ENCODE assay signal across 8 cellular contexts in the genomic region with DNA sequence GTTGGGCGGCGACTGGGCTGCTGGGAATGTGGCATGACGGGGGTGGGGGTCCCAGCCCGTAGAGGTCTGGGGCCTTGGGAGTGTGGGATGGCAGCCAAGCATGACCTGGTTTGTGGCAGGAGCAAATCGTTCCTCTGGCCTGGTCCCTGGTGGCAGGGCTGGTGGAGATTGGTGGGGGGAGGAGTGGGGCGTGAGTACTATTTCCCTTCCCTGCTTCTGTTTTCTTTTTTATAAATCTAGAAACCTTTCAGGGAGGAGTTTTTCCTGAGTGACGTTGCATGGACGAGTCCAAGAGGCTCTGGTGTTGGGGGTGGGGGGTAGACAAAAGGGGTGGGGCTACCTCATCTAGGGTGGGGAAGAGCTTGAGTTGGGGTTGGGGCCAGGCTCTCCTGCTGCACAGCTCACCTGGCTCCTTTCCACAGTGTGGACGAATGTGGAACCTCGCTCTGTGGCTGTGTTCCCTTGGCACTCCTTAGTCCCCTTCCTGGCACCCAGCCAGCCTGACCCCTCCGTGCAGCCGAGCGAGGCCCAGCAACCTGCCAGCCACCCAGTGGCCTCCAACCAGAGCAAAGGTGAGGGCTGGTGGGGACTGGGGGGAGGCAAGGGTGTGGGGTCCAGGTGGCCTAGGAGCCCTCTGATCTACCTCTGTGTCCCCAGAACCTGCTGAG. TPM values are rescaled to one million over a fixed set of nuclear protein-coding genes. Genes with fewer than 3 reads are reported as not detected.
DNase-seq lines count a peak whose midpoint lies in the region; ATAC-seq and TF ChIP-seq lines count a peak whose summit lies in the region.

No MANE protein-coding gene starts in this region.

- peaks cover 17% of the 10 kb centered on the region for H3K4me1 Mint-ChIP-seq in activated CD8-positive, alpha-beta memory T cell treated with anti-CD3 and anti-CD28 coated beads, Interleukin-2, amount 10 ng/mL, durations not matched to agents 7 days and 5 days

- no peaks in the 10 kb centered on the region for H4K20me1 ChIP-seq in PC-3 (ENCODE audit: low read length)

- no peak for ATAC-seq in activated CD8-positive, alpha-beta memory T cell treated with anti-CD3 and anti-CD28 coated beads, Interleukin-2, amount 10 ng/mL, durations not matched to agents 7 days and 5 days
- ATAC-seq in left lung: no peak
- no peak for ATAC-seq in HG03039 (IDR thresholded peaks at IDR 0.05; ENCODE audit: unreplicated experiment)
- no peak for ATAC-seq in PC-3
- ATAC-seq in HG02759 (IDR thresholded peaks at IDR 0.05; ENCODE audit: unreplicated experiment): no peak

- H3K79me2 ChIP-seq in PC-3 (ENCODE audit: low read length): no peaks in the 10 kb centered on the region

- no peaks in the 10 kb centered on the region for H3K9me3 Mint-ChIP-seq in activated CD8-positive, alpha-beta memory T cell treated with anti-CD3 and anti-CD28 coated beads, Interleukin-2, amount 10 ng/mL, durations not matched to agents 7 days and 5 days (ENCODE audit: low read depth)

- POLR2A ChIA-PET in PC-3 (lab: Charles Lee; ENCODE audit: unreplicated experiment): no interaction called here

- H3K36me3 Mint-ChIP-seq in activated CD8-positive, alpha-beta memory T cell treated with anti-CD3 and anti-CD28 coated beads, Interleukin-2, amount 10 ng/mL, durations not matched to agents 7 days and 5 days: peaks cover 6% of the 10 kb centered on the region

- H3K27me3 ChIP-seq in left lung (no peaks in the 10 kb centered on the region), thyroid gland (no peaks in the 10 kb centered on the region), PC-3 (ENCODE audit: low read length) (no peaks in the 10 kb centered on the region)

- no peak overlapping the region for H2AFZ ChIP-seq in PC-3 (ENCODE audit: low read length)

- BruUV-seq in PC-3 (replicated peaks; lab: Mats Ljungman, UMichigan): no TSS peak

- CTCF ChIA-PET in activated CD8-positive, alpha-beta memory T cell treated with anti-CD3 and anti-CD28 coated beads, Interleukin-2, amount 10 ng/mL, durations not matched to agents 7 days and 5 days (lab: Charles Lee): interaction anchor here (1.5 kb wide), 1 partner anchor 154 kb away, joined by 4 read pairs; no protein-coding TSS in a partner anchor
- CTCF ChIA-PET in PC-3 (lab: Charles Lee): no interaction called here

- intact Hi-C loops in left lung (cut with DNase I): loop anchor here in 1 of 2 donors (5.0 kb wide), 1 partner anchor 34 kb away; no protein-coding TSS in a partner anchor
- intact Hi-C loops in thyroid gland (cut with DNase I): no loop called here
- intact Hi-C loops in PC-3 (cut with micrococcal nuclease): no loop called here

- TF ChIP-seq CTCF in left lung (IDR thresholded peaks at IDR 0.05): no peak
- TF ChIP-seq CTCF in thyroid gland (IDR thresholded peaks at IDR 0.05): peak in 2 of 6 experiments; percentile 15 to 25
- TF ChIP-seq CTCF in PC-3 (conservative IDR thresholded peaks at IDR 0.05; ENCODE audit: low read depth, low read length): no peak

- DNase-seq in activated CD8-positive, alpha-beta memory T cell treated with anti-CD3 and anti-CD28 coated beads, Interleukin-2, amount 10 ng/mL, durations not matched to agents 7 days and 5 days: no peak
- no peak for DNase-seq in activated CD8-positive, alpha-beta memory T cell treated with anti-CD3 and anti-CD28 coated beads for 24 hours
- DNase-seq in amniotic epithelial cell (ENCODE audit: low read depth): peak; percentile 46
- DNase-seq in left lung: no peak
- DNase-seq in thyroid gland: peak; percentile 84 to 90
- DNase-seq in PC-3: no peak

- H3K4me1 ChIP-seq in left lung (peaks cover 34 to 44% of the 10 kb centered on the region in 2 donors), thyroid gland (peaks cover 44 to 45% of the 10 kb centered on the region in 2 donors), PC-3 (ENCODE audit: insufficient read depth, low read length) (no peaks in the 10 kb centered on the region)

- peak overlapping the region; percentile 44 for H3K27ac Mint-ChIP-seq in activated CD8-positive, alpha-beta memory T cell treated with anti-CD3 and anti-CD28 coated beads, Interleukin-2, amount 10 ng/mL, durations not matched to agents 7 days and 5 days

- peak in 1 of 2 donors; percentile 57 for TF ChIP-seq POLR2A in thyroid gland (IDR thresholded peaks at IDR 0.05)

- H3K36me3 ChIP-seq in left lung: peaks cover 0 to 48% of the 10 kb centered on the region in 2 donors
- peaks cover 43 to 45% of the 10 kb centered on the region in 2 donors for H3K36me3 ChIP-seq in thyroid gland
- H3K36me3 ChIP-seq in PC-3 (ENCODE audit: low read depth, low read length): no peaks in the 10 kb centered on the region

- WGBS in thyroid gland, 2 donors: 7 to 20% methylated on average over 7 to 13 of the region's 13 CpGs

- H3K27ac ChIP-seq in left lung (peak overlapping the region; percentile 26 to 77), thyroid gland (peak overlapping the region; percentile 70 to 89 (median 86)), PC-3 (ENCODE audit: low read length) (no peak overlapping the region)

- no peaks in the 10 kb centered on the region for H3K9me3 ChIP-seq in left lung
- no peaks in the 10 kb centered on the region for H3K9me3 ChIP-seq in thyroid gland
- no peaks in the 10 kb centered on the region for H3K9me3 ChIP-seq in PC-3 (ENCODE audit: low read length)

- no peaks in the 10 kb centered on the region for H3F3A ChIP-seq in PC-3 (ENCODE audit: low read length, unreplicated experiment)

- H3K9me2 ChIP-seq in PC-3 (replicated peaks; ENCODE audit: low read length): no peaks in the 10 kb centered on the region

- H3K9ac ChIP-seq in PC-3 (ENCODE audit: low read length): no peak overlapping the region

- H3K4me3 ChIP-seq in left lung: peak overlapping the region in 1 of 2 donors; percentile 62
- H3K4me3 ChIP-seq in thyroid gland (replicated peaks in 1 of 3): peak overlapping the region in 1 of 3 donors; percentile 14
- H3K4me3 ChIP-seq in PC-3 (ENCODE audit: low read length): no peak overlapping the region

- no peak overlapping the region for H3K4me3 Mint-ChIP-seq in activated CD8-positive, alpha-beta memory T cell treated with anti-CD3 and anti-CD28 coated beads, Interleukin-2, amount 10 ng/mL, durations not matched to agents 7 days and 5 days

- H3K27me3 Mint-ChIP-seq in activated CD8-positive, alpha-beta memory T cell treated with anti-CD3 and anti-CD28 coated beads, Interleukin-2, amount 10 ng/mL, durations not matched to agents 7 days and 5 days: no peaks in the 10 kb centered on the region

- no peak overlapping the region for H3K4me2 ChIP-seq in PC-3 (ENCODE audit: low read length)

RNA-seq across cellular contexts. Expression of gene PRR19, which starts 15.4 kb away (rescaled TPM):
- total RNA-seq in activated CD8-positive, alpha-beta memory T cell treated with anti-CD3 and anti-CD28 coated beads, Interleukin-2, amount 10 ng/mL, durations not matched to agents 7 days and 5 days: 1 to 10 TPM in 1 of 2 experiments, under 1 TPM in 1; 0.89 to 1.1 TPM
- 1 to 10 TPM; 1.1 TPM for total RNA-seq in left lung
- under 1 TPM in 2 of 4 donors, not detected in 2; 0.27 to 0.45 TPM for total RNA-seq in thyroid gland
- not detected in 2 replicates for total RNA-seq in PC-3 (2014; rRNA removed)

RNA-seq across cellular contexts. Expression of gene PAFAH1B3, which starts 15.9 kb away (rescaled TPM):
- 10 to 100 TPM; 38.0 to 38.9 TPM for total RNA-seq in activated CD8-positive, alpha-beta memory T cell treated with anti-CD3 and anti-CD28 coated beads, Interleukin-2, amount 10 ng/mL, durations not matched to agents 7 days and 5 days
- 10 to 100 TPM; 25.0 to 25.7 TPM for total RNA-seq in left lung
- 10 to 100 TPM in 3 of 4 donors, 1 to 10 TPM in 1; 6.0 to 23.7 (median 19.1) TPM for total RNA-seq in thyroid gland
- not detected in 2 replicates for total RNA-seq in PC-3 (2014; rRNA removed)

RNA-seq across cellular contexts. Expression of gene CIC, which starts 17.4 kb away (rescaled TPM):
- 10 to 100 TPM; 67.3 to 77.3 TPM for total RNA-seq in activated CD8-positive, alpha-beta memory T cell treated with anti-CD3 and anti-CD28 coated beads, Interleukin-2, amount 10 ng/mL, durations not matched to agents 7 days and 5 days
- 10 to 100 TPM; 59.8 to 76.1 TPM for total RNA-seq in left lung
- 10 to 100 TPM; 50.6 to 98.3 (median 56.9) TPM for total RNA-seq in thyroid gland
- total RNA-seq in PC-3 (2014; rRNA removed): 9.8 and 21.4 TPM in 2 replicates

RNA-seq across cellular contexts. Expression of gene TMEM145, which starts 26.6 kb away (rescaled TPM):
- total RNA-seq in activated CD8-positive, alpha-beta memory T cell treated with anti-CD3 and anti-CD28 coated beads, Interleukin-2, amount 10 ng/mL, durations not matched to agents 7 days and 5 days: 1 to 10 TPM in 1 of 2 experiments, under 1 TPM in 1; 0.15 to 1.1 TPM
- total RNA-seq in left lung (under 1 TPM; 0.21 to 0.32 TPM), thyroid gland (1 to 10 TPM in 1 of 4 donors, not detected in 3; 2.8 TPM), PC-3 (2014; rRNA removed) (0.29 and 0.69 TPM in 2 replicates)

RNA-seq across cellular contexts. Expression of gene ERF, which starts 31.6 kb away (rescaled TPM):
- total RNA-seq in activated CD8-positive, alpha-beta memory T cell treated with anti-CD3 and anti-CD28 coated beads, Interleukin-2, amount 10 ng/mL, durations not matched to agents 7 days and 5 days: 10 to 100 TPM; 43.5 to 58.7 TPM
- 10 to 100 TPM; 47.0 to 55.0 TPM for total RNA-seq in left lung
- total RNA-seq in thyroid gland: 10 to 100 TPM; 27.5 to 50.2 (median 39.2) TPM
- 17.0 and 40.2 TPM in 2 replicates for total RNA-seq in PC-3 (2014; rRNA removed)

Comparison
In these comparisons a context has a peak if more than half of its experiments do, and no peak if none do; other contexts are left out.
1. DNase-seq: peak in amniotic epithelial cell (single experiment) and thyroid gland (2 of 2); none in activated CD8-positive, alpha-beta memory T cell treated with anti-CD3 and anti-CD28 coated beads, Interleukin-2, amount 10 ng/mL, durations not matched to agents 7 days and 5 days (single experiment), activated CD8-positive, alpha-beta memory T cell treated with anti-CD3 and anti-CD28 coated beads for 24 hours (single experiment), left lung (0 of 2) and PC-3 (single experiment).